3 cellular contexts compared by ENCODE assay signal in the genomic region with DNA sequence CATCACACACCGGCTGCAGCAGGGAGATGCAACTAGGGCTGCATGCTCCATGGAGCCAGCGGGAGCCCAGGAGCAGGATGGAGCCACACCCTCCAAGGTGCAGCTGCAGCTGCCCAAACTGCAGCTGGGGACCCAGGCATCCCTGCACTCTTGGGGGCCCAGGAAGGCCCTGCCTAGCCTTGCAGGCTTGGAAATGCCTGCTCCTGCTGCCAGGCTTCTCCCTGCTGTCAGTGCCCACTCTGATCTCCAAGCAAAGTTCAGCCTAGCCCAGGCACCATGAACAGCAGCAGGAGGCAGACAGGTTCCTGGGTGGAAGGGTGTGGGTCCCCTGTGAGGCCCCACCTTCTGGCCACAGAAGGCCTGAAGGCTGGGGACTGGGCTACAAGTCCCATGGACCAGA.
"Had no signal": no experiment of that assay in that cellular context is flagged by ENCODE, and none has a peak within 500 bp of the region (broad histone marks: within the 10 kb centered on the region; RNA-seq: fewer than 3 reads in every experiment).

No MANE protein-coding gene starts in this region.

- H3K4me3 ChIP-seq: GM12878 had no signal

- ATAC-seq: GM12878 had no signal

- DNase-seq: GDM1, GF-D8 had no signal
